In genomic region chr9:34379334-34380033, GRCh38 we compare ENCODE assay signal across 8 cellular contexts. TPM values are rescaled to one million over a fixed set of nuclear protein-coding genes. Genes with fewer than 3 reads are reported as not detected.
A peak's percentile ranks its signal among the peaks of the same experiment; 100 is the strongest.
DNase-seq lines count a peak whose midpoint lies in the region; ATAC-seq and TF ChIP-seq lines count a peak whose summit lies in the region.

No MANE protein-coding gene starts in this region.

- no peak overlapping the region for H3K27ac ChIP-seq in liver (ENCODE audit: low read depth in 1 of 2, low read length in 2 of 2)

- no peaks in the 10 kb centered on the region for H3K9me3 Mint-ChIP-seq in activated CD4-positive, alpha-beta T cell treated with anti-CD3 and anti-CD28 coated beads, Interleukin-2, amount 10 ng/mL, durations not matched to agents 7 days and 5 days

- H3K4me1 ChIP-seq in liver (ENCODE audit: control insufficient read depth in 4 of 4, insufficient read depth in 4 of 4, low read length in 3 of 4) = peaks cover 4 to 50% (median 36%) of the 10 kb centered on the region in 4 donors

- peak overlapping the region; percentile 37 to 60 (median 38) for H3K4me3 ChIP-seq in liver (ENCODE audit: low read depth in 1 of 3, low read length in 3 of 3)

- WGBS in liver = 6% methylated on average over 35 of the region's 35 CpGs

- no peaks in the 10 kb centered on the region for H3K9me3 ChIP-seq in liver (ENCODE audit: control insufficient read depth in 4 of 4, low read length in 3 of 4)

- peaks cover 11% of the 10 kb centered on the region for H3K27me3 Mint-ChIP-seq in activated CD4-positive, alpha-beta T cell treated with anti-CD3 and anti-CD28 coated beads, Interleukin-2, amount 10 ng/mL, durations not matched to agents 7 days and 5 days

- H3K4me3 Mint-ChIP-seq in activated CD4-positive, alpha-beta T cell treated with anti-CD3 and anti-CD28 coated beads, Interleukin-2, amount 10 ng/mL, durations not matched to agents 7 days and 5 days = peak overlapping the region; percentile 80

- TF ChIP-seq CTCF in liver (IDR thresholded peaks at IDR 0.05; ENCODE audit: low read depth, low read length, missing input control) = peak; percentile 99

- H3K27me3 ChIP-seq in liver (ENCODE audit: control insufficient read depth in 4 of 4, insufficient read depth in 4 of 4, low read length in 3 of 4) = no peaks in the 10 kb centered on the region

- H3K36me3 Mint-ChIP-seq in activated CD4-positive, alpha-beta T cell treated with anti-CD3 and anti-CD28 coated beads, Interleukin-2, amount 10 ng/mL, durations not matched to agents 7 days and 5 days (ENCODE audit: low read depth) = no peaks in the 10 kb centered on the region

- ATAC-seq in HG03097 (IDR thresholded peaks at IDR 0.05; ENCODE audit: low FRiP score, unreplicated experiment) = peak; percentile 33
- no peak for ATAC-seq in HG03439 (IDR thresholded peaks at IDR 0.05; ENCODE audit: unreplicated experiment)

- peaks cover 46% of the 10 kb centered on the region for H3K4me1 Mint-ChIP-seq in activated CD4-positive, alpha-beta T cell treated with anti-CD3 and anti-CD28 coated beads, Interleukin-2, amount 10 ng/mL, durations not matched to agents 7 days and 5 days

- peak overlapping the region; percentile 87 for H3K27ac Mint-ChIP-seq in activated CD4-positive, alpha-beta T cell treated with anti-CD3 and anti-CD28 coated beads, Interleukin-2, amount 10 ng/mL, durations not matched to agents 7 days and 5 days

- no peak overlapping the region for H3K9ac ChIP-seq in liver (ENCODE audit: low read depth in 1 of 2, low read length in 2 of 2)

- CTCF ChIA-PET in activated CD4-positive, alpha-beta T cell treated with anti-CD3 and anti-CD28 coated beads, Interleukin-2, amount 10 ng/mL, durations not matched to agents 7 days and 5 days (lab: Charles Lee) = interaction anchor here (0.5 to 3.3 kb wide), 24 partner anchors 9 to 454 kb away, joined by 3 to 43 read pairs (median 3); partner anchors contain the start of gene UBAP1

- H3K36me3 ChIP-seq in liver (ENCODE audit: control insufficient read depth in 4 of 4, insufficient read depth in 3 of 4, low read depth in 1 of 4, low read length in 3 of 4) = no peaks in the 10 kb centered on the region

- POLR2A ChIA-PET in activated CD4-positive, alpha-beta T cell treated with anti-CD3 and anti-CD28 coated beads, Interleukin-2, amount 10 ng/mL, durations not matched to agents 7 days and 5 days (lab: Charles Lee) = no interaction called here

- TF ChIP-seq RAD21 in liver (IDR thresholded peaks at IDR 0.05) = peak; percentile 99 to 100

- DNase-seq in DMS53 treated with DMSO at 0.1 percent for 48 hours (lab: John Stamatoyannopoulos, UW; ENCODE audit: unreplicated experiment) = peak; percentile 74
- DNase-seq in NCI-H524 treated with DMSO at 0.1 percent for 48 hours (lab: John Stamatoyannopoulos, UW) = peak; percentile 16
- DNase-seq in activated CD4-positive, alpha-beta T cell treated with anti-CD3 and anti-CD28 coated beads, Interleukin-2, amount 10 ng/mL, durations not matched to agents 7 days and 5 days = peak; percentile 95
- DNase-seq in dermis blood vessel endothelial cell = peak; percentile 92
- peak; percentile 87 for DNase-seq in stimulated activated CD4-positive, alpha-beta T cell treated with anti-CD3 and anti-CD28 coated beads, Interleukin-2, amount 100 ng/mL, for 4 hours (ENCODE audit: low read depth)

TF ChIP-seq in liver, 16 proteins besides CTCF, POLR2A, EP300 and RAD21:
- peak; percentile 15 for TF ChIP-seq SP1 (IDR thresholded peaks at IDR 0.05)
- peak in 1 of 2 donors; percentile 44 for TF ChIP-seq RXRA (IDR thresholded peaks at IDR 0.05)
- no peak for TF ChIP-seq ATF3 (IDR thresholded peaks at IDR 0.05)
- no peak for TF ChIP-seq FOXA2 (IDR thresholded peaks at IDR 0.05)
- no peak for TF ChIP-seq JUND (IDR thresholded peaks at IDR 0.05)
- no peak for TF ChIP-seq TAF1 (conservative IDR thresholded peaks at IDR 0.05)
- TF ChIP-seq HNF4A (conservative IDR thresholded peaks at IDR 0.05) = no peak
- TF ChIP-seq NR2F2 (IDR thresholded peaks at IDR 0.05) = peak; percentile 71
- no peak for TF ChIP-seq ZBTB33 (IDR thresholded peaks at IDR 0.05)
- no peak for TF ChIP-seq EGR1 (IDR thresholded peaks at IDR 0.05; ENCODE audit: low read depth in 2 of 2)
- no peak for TF ChIP-seq YY1 (IDR thresholded peaks at IDR 0.05)
- no peak for TF ChIP-seq FOXA1 (IDR thresholded peaks at IDR 0.05)
- TF ChIP-seq GABPA (IDR thresholded peaks at IDR 0.05 in 1 of 2, conservative IDR thresholded peaks at IDR 0.05 in 1 of 2) = no peak
- no peak for TF ChIP-seq REST (IDR thresholded peaks at IDR 0.05)
- no peak for TF ChIP-seq MAX (IDR thresholded peaks at IDR 0.05)
- no peak for TF ChIP-seq HNF4G (IDR thresholded peaks at IDR 0.05)

RNA-seq across cellular contexts. Expression of gene MYORG, which starts 2.8 kb away (rescaled TPM):
- total RNA-seq in activated CD4-positive, alpha-beta T cell treated with anti-CD3 and anti-CD28 coated beads, Interleukin-2, amount 10 ng/mL, durations not matched to agents 7 days and 5 days = 1 to 10 TPM; 2.7 to 2.8 TPM
- total RNA-seq in dermis blood vessel endothelial cell = 4.9 and 8.0 TPM in 2 replicates
- total RNA-seq in liver = 10 to 100 TPM; 19.0 to 26.6 TPM
- 10 to 100 TPM; 11.4 to 19.5 TPM for polyA plus RNA-seq in liver

RNA-seq across cellular contexts. Expression of gene NUDT2, which starts 50.1 kb away (rescaled TPM):
- total RNA-seq in activated CD4-positive, alpha-beta T cell treated with anti-CD3 and anti-CD28 coated beads, Interleukin-2, amount 10 ng/mL, durations not matched to agents 7 days and 5 days = 10 to 100 TPM; 17.5 to 19.7 TPM
- total RNA-seq in dermis blood vessel endothelial cell = 24.7 and 61.9 TPM in 2 replicates
- 10 to 100 TPM in 1 of 2 donors, 1 to 10 TPM in 1; 9.2 to 10.6 TPM for total RNA-seq in liver
- 10 to 100 TPM; 20.7 to 23.5 TPM for polyA plus RNA-seq in liver

RNA-seq across cellular contexts. Expression of gene KIF24, which starts 50.4 kb away (rescaled TPM):
- 10 to 100 TPM; 11.0 to 12.5 TPM for total RNA-seq in activated CD4-positive, alpha-beta T cell treated with anti-CD3 and anti-CD28 coated beads, Interleukin-2, amount 10 ng/mL, durations not matched to agents 7 days and 5 days
- total RNA-seq in dermis blood vessel endothelial cell (1.0 and 5.6 TPM in 2 replicates), liver (1 to 10 TPM in 1 of 2 donors, under 1 TPM in 1; 0.17 to 4.1 TPM)
- under 1 TPM; 0.13 to 0.24 TPM for polyA plus RNA-seq in liver

Comparison
In these comparisons a context has a peak if more than half of its experiments do, and no peak if none do; other contexts are left out.
1. DNase-seq: peak in every context shown above with its lines; median percentile 95 in activated CD4-positive, alpha-beta T cell treated with anti-CD3 and anti-CD28 coated beads, Interleukin-2, amount 10 ng/mL, durations not matched to agents 7 days and 5 days; 92 in dermis blood vessel endothelial cell; 87 in stimulated activated CD4-positive, alpha-beta T cell treated with anti-CD3 and anti-CD28 coated beads, Interleukin-2, amount 100 ng/mL, for 4 hours; 74 in DMS53 treated with DMSO at 0.1 percent for 48 hours; 16 in NCI-H524 treated with DMSO at 0.1 percent for 48 hours.